ENCODE assay signal across 20 cellular contexts in the genomic region with DNA sequence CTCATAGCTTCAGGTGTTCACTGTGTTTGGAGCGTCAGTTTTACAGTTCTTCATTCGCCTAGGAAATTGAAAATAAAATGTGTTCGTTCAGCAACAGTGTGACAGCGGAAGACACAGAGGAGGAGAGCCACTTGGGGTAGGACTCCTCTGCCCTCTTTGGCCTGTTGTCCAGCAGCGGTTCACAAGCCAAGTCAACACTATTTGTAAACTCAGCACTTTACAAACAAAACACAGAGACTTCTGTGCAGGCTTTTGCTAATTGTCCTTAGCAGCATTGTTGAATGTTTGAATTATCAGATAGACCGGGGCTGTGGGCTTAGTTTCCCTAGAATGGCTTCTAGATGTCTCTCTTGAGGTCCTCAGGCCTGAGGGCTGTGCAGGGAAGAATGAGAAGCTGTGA.
DNase-seq lines count a peak whose midpoint lies in the region; ATAC-seq, FAIRE-seq and TF ChIP-seq lines count a peak whose summit lies in the region.
"Had no signal": no experiment of that assay in that cellular context is flagged by ENCODE, and none has a peak within 500 bp of the region (broad histone marks: within the 10 kb centered on the region; RNA-seq: fewer than 3 reads in every experiment).

No MANE protein-coding gene starts in this region.

- no peak for TF ChIP-seq RAD21 in HepG2 (CRISPR knock-in tag; IDR thresholded peaks at IDR 0.05)
- no peak for TF ChIP-seq RAD21 in K562 (CRISPR knock-in tag; conservative IDR thresholded peaks at IDR 0.05 in 1 of 2, IDR thresholded peaks at IDR 0.05 in 1 of 2)

- TF ChIP-seq EP300 in HepG2 (IDR thresholded peaks at IDR 0.05; ENCODE audit: low read depth in 2 of 2, low read length in 2 of 2) (no peak), HepG2 (CRISPR knock-in tag; IDR thresholded peaks at IDR 0.05; ENCODE audit: borderline replicate concordance) (no peak), K562 (IDR thresholded peaks at IDR 0.05; ENCODE audit: low read length) (no peak)

- WGBS in HepG2 (ENCODE audit: low lambda C conversion rate) = 55% methylated on average over 6 of the region's 6 CpGs
- 82% methylated on average over 6 of the region's 6 CpGs for WGBS in right lobe of liver (ENCODE audit: insufficient coverage, low coverage, low lambda C conversion rate, missing lambda C conversion rate)
- WGBS in K562 (ENCODE audit: insufficient coverage, low coverage, missing lambda C conversion rate) = 0% methylated on average over 6 of the region's 6 CpGs

- H3K9ac ChIP-seq in HepG2 (ENCODE audit: insufficient read depth, low read depth, low read length) (no peak overlapping the region), K562 (ENCODE audit: insufficient read depth in 1 of 2, low read depth in 2 of 2, low read length in 2 of 2) (no peak overlapping the region), parathyroid adenoma (no peak overlapping the region)
- H3K9ac ChIP-seq: GM23248 had no signal

- FAIRE-seq in HepG2 (lab: Jason Lieb, UNC) (no peak), K562 (lab: Jason Lieb, UNC) (no peak)
- FAIRE-seq: GM12891, GM18507, H54 had no signal

- H3K36me3 Mint-ChIP-seq in GM23338 (ENCODE audit: low read depth) = peaks cover 5% of the 10 kb centered on the region
- H3K36me3 Mint-ChIP-seq: CD4-positive, alpha-beta memory T cell had no signal

- peaks cover 11% of the 10 kb centered on the region for H3K9me2 ChIP-seq in GM23338 (ENCODE audit: insufficient read depth)

- in situ Hi-C loops in HepG2 (cut with HindIII; ENCODE audit: extremely low pct_ligation_motif_present, low pct_unique_long_range_greater_than_20kb) (loop anchor here (10.0 kb wide), 1 partner anchor 73 kb away; the partner anchor contains the start of gene TNFRSF11A), K562 (cut with MboI) (no loop called here)

- BruUV-seq in HepG2 (replicated peaks; lab: Mats Ljungman, UMichigan) (no TSS peak), K562 (replicated peaks; lab: Mats Ljungman, UMichigan) (no TSS peak)

- H3K36me3 ChIP-seq in HepG2 (replicated peaks in 1 of 2; ENCODE audit: control insufficient read depth in 1 of 2, insufficient read depth in 2 of 2, low read length in 2 of 2) (no peaks in the 10 kb centered on the region), right lobe of liver (no peaks in the 10 kb centered on the region), GM23338 (ENCODE audit: insufficient read depth) (no peaks in the 10 kb centered on the region), K562 (ENCODE audit: control insufficient read depth, insufficient read depth, low read length) (no peaks in the 10 kb centered on the region), parathyroid adenoma (ENCODE audit: control insufficient read depth, insufficient read depth, low read length) (no peaks in the 10 kb centered on the region)
- H3K36me3 ChIP-seq: HAP-1 had no signal

- CTCF ChIA-PET in HepG2 (lab: Yijun Ruan, JAX; ENCODE audit: low intra/inter-chr PET ratio, low total read pairs) (no interaction called here), K562 (lab: Yijun Ruan, JAX; ENCODE audit: low intra/inter-chr PET ratio) (no interaction called here)

- H3K4me3 ChIP-seq in HepG2 (replicated peaks in 1 of 3; ENCODE audit: insufficient read depth in 1 of 3, low read depth in 2 of 3, low read length in 3 of 3) (no peak overlapping the region), right lobe of liver (no peak overlapping the region), GM23338 (no peak overlapping the region), K562 (no peak overlapping the region), parathyroid adenoma (ENCODE audit: low read depth, low read length) (no peak overlapping the region)
- H3K4me3 ChIP-seq: GM23248, HAP-1 had no signal

- H2AFZ ChIP-seq in HepG2 (ENCODE audit: low read length) (no peak overlapping the region), GM23338 (peak overlapping the region; percentile 59; the same call in 1 of the 2 replicates), K562 (ENCODE audit: low read depth, low read length) (no peak overlapping the region), parathyroid adenoma (peak overlapping the region; percentile 14)
- H2AFZ ChIP-seq: GM23248 had no signal

- H3K27me3 ChIP-seq in HepG2 (ENCODE audit: control insufficient read depth in 1 of 2, insufficient read depth in 2 of 2, low read length in 2 of 2) = no peaks in the 10 kb centered on the region
- no peaks in the 10 kb centered on the region for H3K27me3 ChIP-seq in right lobe of liver
- H3K27me3 ChIP-seq in GM23338 (ENCODE audit: insufficient read depth) = no peaks in the 10 kb centered on the region
- no peaks in the 10 kb centered on the region; a peak in 2 of 5 replicates for H3K27me3 ChIP-seq in K562 (ENCODE audit: control insufficient read depth in 2 of 2, insufficient read depth in 2 of 2, low read length in 2 of 2)
- H3K27me3 ChIP-seq in parathyroid adenoma (ENCODE audit: control insufficient read depth, insufficient read depth, low read length) = no peaks in the 10 kb centered on the region

- H3K27me3 Mint-ChIP-seq in GM23338 (ENCODE audit: insufficient read depth, low read depth, poor library complexity) = peaks cover 1% of the 10 kb centered on the region

- intact Hi-C loops in HepG2 (cut with micrococcal nuclease; ENCODE audit: unreplicated experiment) = no loop called here
- intact Hi-C loops in right lobe of liver (cut with DNase I) = no loop called here
- intact Hi-C loops in K562 (cut with micrococcal nuclease) = no loop called here

- H3K9me3 ChIP-seq in HepG2 (ENCODE audit: low read length) = no peaks in the 10 kb centered on the region
- H3K9me3 ChIP-seq in right lobe of liver = no peaks in the 10 kb centered on the region
- no peaks in the 10 kb centered on the region; the same call in 1 of the 2 replicates for H3K9me3 ChIP-seq in K562 (replicated peaks; ENCODE audit: control insufficient read depth, insufficient read depth, low read depth, low read length)
- no peaks in the 10 kb centered on the region for H3K9me3 ChIP-seq in parathyroid adenoma (ENCODE audit: control insufficient read depth, low read length)
- H3K9me3 ChIP-seq: HAP-1 had no signal

- H3K4me2 ChIP-seq in HepG2 (ENCODE audit: low read depth, low read length) = no peak overlapping the region
- no peak overlapping the region for H3K4me2 ChIP-seq in GM23338
- no peak overlapping the region for H3K4me2 ChIP-seq in K562 (ENCODE audit: insufficient read depth, low read length)
- H3K4me2 ChIP-seq in parathyroid adenoma (ENCODE audit: low read length) = no peak overlapping the region

- H4K20me1 ChIP-seq in HepG2 (ENCODE audit: insufficient read depth, low read length) = no peaks in the 10 kb centered on the region
- no peaks in the 10 kb centered on the region for H4K20me1 ChIP-seq in GM23338 (replicated peaks; ENCODE audit: insufficient read depth)
- no peaks in the 10 kb centered on the region for H4K20me1 ChIP-seq in K562 (replicated peaks; ENCODE audit: control insufficient read depth, insufficient read depth, low read length)

- ATAC-seq in HepG2 (no peak), right lobe of liver (no peak), GM23338 (no peak), K562 (no peak), GM18858 (IDR thresholded peaks at IDR 0.05; ENCODE audit: unreplicated experiment) (no peak)

- H3K27ac ChIP-seq in HepG2 (ENCODE audit: extremely low read length, insufficient read depth, low read length) (no peak overlapping the region), right lobe of liver (no peak overlapping the region), GM23338 (ENCODE audit: low read depth) (no peak overlapping the region), K562 (ENCODE audit: extremely low read depth, low read depth, low read length) (no peak overlapping the region), parathyroid adenoma (no peak overlapping the region)
- H3K27ac ChIP-seq: GM23248 had no signal

- H3K27ac Mint-ChIP-seq in GM23338 = no peak overlapping the region
- H3K27ac Mint-ChIP-seq: CD4-positive, alpha-beta memory T cell; HFFc6 had no signal

- no peaks in the 10 kb centered on the region for H3K79me2 ChIP-seq in HepG2 (ENCODE audit: insufficient read depth, low read length)
- no peaks in the 10 kb centered on the region for H3K79me2 ChIP-seq in GM23338 (replicated peaks; ENCODE audit: insufficient read depth)
- H3K79me2 ChIP-seq in K562 (ENCODE audit: control insufficient read depth, insufficient read depth, low read length) = no peaks in the 10 kb centered on the region
- no peaks in the 10 kb centered on the region for H3K79me2 ChIP-seq in parathyroid adenoma

- H3F3A ChIP-seq in GM23338 (replicated peaks; ENCODE audit: low read depth) = no peaks in the 10 kb centered on the region

- H3K4me1 ChIP-seq in HepG2 (ENCODE audit: insufficient read depth, low read length) (peaks cover 56% of the 10 kb centered on the region), right lobe of liver (no peaks in the 10 kb centered on the region), GM23338 (ENCODE audit: insufficient read depth) (peaks cover 34% of the 10 kb centered on the region), K562 (replicated peaks in 1 of 2; ENCODE audit: control insufficient read depth in 2 of 2, insufficient read depth in 2 of 2, low read length in 2 of 2) (no peaks in the 10 kb centered on the region; a peak in 1 of 5 replicates), parathyroid adenoma (peaks cover 2% of the 10 kb centered on the region)

- POLR2A ChIA-PET in HepG2 (lab: Yijun Ruan, JAX) = interaction anchor here (4.0 kb wide), 1 partner anchor 22 kb away, joined by 19 read pairs; no protein-coding TSS in a partner anchor
- POLR2A ChIA-PET in K562 (lab: Yijun Ruan, JAX) = no interaction called here

- H3K9me3 Mint-ChIP-seq in GM23338 = peaks cover 14% of the 10 kb centered on the region
- H3K9me3 Mint-ChIP-seq: CD4-positive, alpha-beta memory T cell; HFFc6 had no signal

- TF ChIP-seq CTCF in HepG2 (CRISPR knock-in tag; IDR thresholded peaks at IDR 0.05) (no peak), right lobe of liver (IDR thresholded peaks at IDR 0.05) (no peak), GM23338 (conservative IDR thresholded peaks at IDR 0.05; ENCODE audit: low read depth in 2 of 2) (no peak), K562 (IDR thresholded peaks at IDR 0.05 in 2 of 3, conservative IDR thresholded peaks at IDR 0.05 in 1 of 3; ENCODE audit: insufficient read depth in 2 of 3, low read depth in 1 of 3, low read length in 3 of 3) (no peak), parathyroid adenoma (IDR thresholded peaks at IDR 0.05) (no peak)

- H3K9me1 ChIP-seq in K562 (ENCODE audit: control insufficient read depth, insufficient read depth, low read length) = no peaks in the 10 kb centered on the region

- H3K4me3 Mint-ChIP-seq in GM23338 = no peak overlapping the region
- H3K4me3 Mint-ChIP-seq: CD4-positive, alpha-beta memory T cell; HFFc6 had no signal

- H3K4me1 Mint-ChIP-seq in GM23338 = peaks cover 19% of the 10 kb centered on the region
- H3K4me1 Mint-ChIP-seq: CD4-positive, alpha-beta memory T cell had no signal

- no peak for DNase-seq in HepG2 (ENCODE audit: low spot score)
- DNase-seq in right lobe of liver = no peak
- DNase-seq in GM23338 (ENCODE audit: low spot score) = no peak
- DNase-seq in K562 (ENCODE audit: extremely low read depth in 1 of 4, low spot score in 3 of 4) = no peak
- no peak for DNase-seq in inferior parietal cortex (ENCODE audit: extremely low spot score)
- DNase-seq: 8988T; C1 segment of cervical spinal cord; Calu3; CD4-positive, alpha-beta memory T cell; COR-L47; DMS79 treated with DMSO at 0.1 percent for 48 hours; GF-D8; GM23248; HFFc6 had no signal

- TF ChIP-seq POLR2A in HepG2 (IDR thresholded peaks at IDR 0.05; ENCODE audit: insufficient read depth in 1 of 2, low read depth in 2 of 2, low read length in 2 of 2) (no peak), right lobe of liver (IDR thresholded peaks at IDR 0.05) (no peak), K562 (conservative IDR thresholded peaks at IDR 0.05) (no peak)

Comparison
In these comparisons a context has a peak if more than half of its experiments do, and no peak if none do; other contexts are left out.
1. H2AFZ ChIP-seq: peak in GM23338 (single experiment) and parathyroid adenoma (single experiment); none in HepG2 (single experiment) and K562 (single experiment).
2. Of the 241 proteins assayed by ChIP-seq in both HepG2 and K562: peak only in HepG2: none; only in K562: MAFG; in both: MAFF and MAFK; in neither: 237; mixed calls (peak in some experiments, not most) for 1.